1 cellular context compared by ENCODE assay signal in the genomic region with DNA sequence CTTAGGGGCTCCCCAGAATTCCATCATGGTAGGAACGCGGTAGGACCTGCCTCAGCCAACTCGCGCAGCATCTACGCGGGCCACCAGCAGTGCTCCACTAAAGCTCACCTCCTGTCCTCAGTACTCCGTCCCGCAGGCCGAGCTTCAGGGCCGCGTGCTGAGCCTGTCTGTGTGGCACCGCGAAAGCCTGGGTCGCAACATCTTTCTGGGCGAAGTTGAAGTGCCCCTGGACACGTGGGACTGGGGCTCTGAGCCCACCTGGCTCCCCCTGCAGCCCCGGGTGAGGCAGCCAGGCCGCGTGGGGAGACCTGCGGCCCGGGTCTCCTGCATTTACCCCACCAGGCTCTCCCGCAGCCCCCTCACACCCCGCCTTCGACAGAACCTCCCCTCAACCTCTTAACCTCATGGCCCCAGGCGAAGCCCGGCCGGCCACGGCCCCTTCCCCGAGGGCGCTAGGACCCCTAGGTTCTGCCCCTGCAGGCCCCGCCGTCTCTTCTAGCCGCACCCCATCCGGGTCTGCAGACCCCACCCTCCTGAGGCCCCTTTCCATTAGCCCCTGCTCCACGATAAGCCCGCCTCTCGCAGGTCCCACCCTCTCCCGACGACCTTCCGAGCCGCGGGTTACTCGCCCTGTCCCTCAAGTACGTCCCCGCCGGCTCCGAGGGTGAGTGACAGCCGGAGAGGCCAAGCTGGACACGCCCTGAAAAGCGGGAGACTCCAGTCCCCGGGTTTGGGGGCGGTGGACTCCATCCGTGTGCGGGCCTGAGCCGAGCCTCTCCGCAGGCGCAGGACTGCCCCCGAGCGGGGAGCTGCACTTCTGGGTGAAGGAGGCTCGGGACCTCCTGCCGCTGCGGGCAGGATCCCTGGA.
TF ChIP-seq lines count a peak whose summit lies in the region.

No MANE protein-coding gene starts in this region.

TF ChIP-seq in GM23338, 12 proteins besides CTCF, POLR2A, EP300 and RAD21:
- TF ChIP-seq CREB1 (CRISPR knock-in tag; IDR thresholded peaks at IDR 0.05; ENCODE audit: low read depth) (peak; percentile 63), STAT1 (IDR thresholded peaks at IDR 0.05; ENCODE audit: unreplicated experiment) (no peak), POLR2AphosphoS5 (IDR thresholded peaks at IDR 0.05; ENCODE audit: low read depth) (peak; percentile 71)
